In the genomic region with DNA sequence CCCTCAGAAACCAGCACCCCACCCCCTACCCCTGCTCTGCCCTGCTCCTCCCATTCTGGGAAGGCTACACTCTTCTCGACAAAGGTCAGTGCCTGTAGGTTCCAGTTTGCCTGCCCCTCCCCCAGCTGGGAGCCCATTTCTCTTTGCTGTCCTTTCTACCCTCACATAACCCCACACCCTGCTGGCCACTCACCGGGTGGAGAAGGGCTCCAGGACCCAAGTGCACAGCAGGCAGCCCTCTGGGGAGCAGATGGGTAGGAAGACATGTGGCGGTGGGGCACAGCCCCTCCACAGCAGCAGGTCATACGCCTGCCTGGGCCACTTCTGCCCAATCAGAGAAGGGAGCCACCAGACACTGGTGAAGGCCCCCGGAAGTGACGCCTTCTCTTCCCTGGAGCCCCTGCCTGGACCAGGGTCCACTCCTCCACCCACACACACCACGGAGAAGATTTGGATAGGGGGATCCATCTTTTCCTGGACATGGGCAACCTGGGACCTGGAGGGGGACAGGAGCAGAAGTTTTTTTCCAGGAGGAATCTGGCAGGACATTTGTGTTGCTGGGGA, we compare ENCODE assay signal across 10 cellular contexts. TPM values are rescaled to one million over a fixed set of nuclear protein-coding genes. Genes with fewer than 3 reads are reported as not detected.
DNase-seq lines count a peak whose midpoint lies in the region; ATAC-seq and TF ChIP-seq lines count a peak whose summit lies in the region.
"Had no signal": no experiment of that assay in that cellular context is flagged by ENCODE, and none has a peak within 500 bp of the region (broad histone marks: within the 10 kb centered on the region; RNA-seq: fewer than 3 reads in every experiment).

A gene (minus strand): TSS at position 326 of the 564 bp plus-strand sequence. CDS start 1,948 bp downstream, outside the sequence.

- H3K27ac ChIP-seq in HCT116 (ENCODE audit: low read depth, low read length) (no peak within 1 kb of the TSS), SJCRH30 (peak within 1 kb of the TSS; percentile 16; the same call in 1 of the 2 replicates)
- H3K27ac ChIP-seq: SJSA1 had no signal

- no peak for ATAC-seq in HCT116
- peak; percentile 20 for ATAC-seq in sciatic nerve
- no peak for ATAC-seq in GM21367 (IDR thresholded peaks at IDR 0.05; ENCODE audit: unreplicated experiment)
- ATAC-seq in HG02852 (IDR thresholded peaks at IDR 0.05; ENCODE audit: unreplicated experiment): no peak
- no peak for ATAC-seq in HG03196 (IDR thresholded peaks at IDR 0.05; ENCODE audit: unreplicated experiment)

- H3K9me2 ChIP-seq in HCT116 (ENCODE audit: insufficient read depth): no peaks in the 10 kb centered on the region

- CTCF ChIA-PET in HCT116 (lab: Charles Lee): no interaction called here

- TF ChIP-seq RAD21 in HCT116 (IDR thresholded peaks at IDR 0.05; ENCODE audit: low read depth): no peak

- no peak within 1 kb of the TSS for H3K4me3 ChIP-seq in HCT116 (replicated peaks in 1 of 2; ENCODE audit: low read depth in 1 of 2, low read length in 2 of 2)
- H3K4me3 ChIP-seq in SJCRH30: peak within 1 kb of the TSS; percentile 70
- peak within 1 kb of the TSS; percentile 26 for H3K4me3 ChIP-seq in iPS-18c (ENCODE audit: insufficient read depth, low read depth, low read length)
- H3K4me3 ChIP-seq: SJSA1 had no signal

- H3K79me2 ChIP-seq in HCT116 (ENCODE audit: insufficient read depth, low read length): no peaks in the 10 kb centered on the region

- POLR2A ChIA-PET in HCT116 (lab: Charles Lee): no interaction called here

- H3K36me3 ChIP-seq in HCT116 (ENCODE audit: control insufficient read depth in 1 of 2, insufficient read depth in 2 of 2, low read length in 2 of 2) (no peaks in the 10 kb centered on the region), SJCRH30 (no peaks in the 10 kb centered on the region)
- H3K36me3 ChIP-seq: SJSA1 had no signal

- no peak within 1 kb of the TSS for H2AFZ ChIP-seq in HCT116 (ENCODE audit: low read depth, low read length, poor library complexity, severe bottlenecking)

- no peak for DNase-seq in HCT116 (ENCODE audit: low read depth, low spot score)
- DNase-seq in SJCRH30: peak in 1 of 2 experiments; percentile 35
- DNase-seq in sciatic nerve (ENCODE audit: low spot score): no peak
- no peak for DNase-seq in T-helper 9 cell
- DNase-seq: amniotic stem cell had no signal

- RAD21 ChIA-PET in HCT116 (lab: Charles Lee; ENCODE audit: low non-redundant PET in 1 of 2, low total read pairs in 2 of 2, uncharacterized antibody in 2 of 2, unreplicated experiment in 2 of 2): no interaction called here

- TF ChIP-seq POLR2A in HCT116 (IDR thresholded peaks at IDR 0.05; ENCODE audit: borderline replicate concordance, extremely low read depth, insufficient read depth, insufficient read length): no peak

- no peak for TF ChIP-seq CTCF in HCT116 (IDR thresholded peaks at IDR 0.05 in 2 of 3, conservative IDR thresholded peaks at IDR 0.05 in 1 of 3; ENCODE audit: borderline replicate concordance in 1 of 3, insufficient read depth in 1 of 3, low read depth in 2 of 3, low read length in 2 of 3)

- no peak within 1 kb of the TSS for H3K9ac ChIP-seq in HCT116 (ENCODE audit: low read length)

- peaks cover 4 to 28% of the 10 kb centered on the region in 2 experiments; a peak in 3 of 4 replicates for H3K4me1 ChIP-seq in HCT116 (ENCODE audit: control insufficient read depth in 1 of 2, insufficient read depth in 2 of 2, low read length in 2 of 2)
- peaks cover 14% of the 10 kb centered on the region for H3K4me1 ChIP-seq in SJCRH30

- intact Hi-C loops in HCT116 (cut with micrococcal nuclease) (loop anchor here (10.0 kb wide), 2 partner anchors 137 to 397 kb away; no protein-coding TSS in a partner anchor), sciatic nerve (cut with DNase I) (loop anchor here (5.0 to 10.0 kb wide), 3 partner anchors 137 to 399 kb away; no protein-coding TSS in a partner anchor)

- H3K27me3 ChIP-seq in HCT116 (ENCODE audit: insufficient read depth, low read length): no peaks in the 10 kb centered on the region
- no peaks in the 10 kb centered on the region for H3K27me3 ChIP-seq in SJCRH30

- no TSS peak for BruUV-seq in HCT116 (replicated peaks; lab: Mats Ljungman, UMichigan)

- H4K20me1 ChIP-seq in HCT116 (ENCODE audit: insufficient read depth): no peaks in the 10 kb centered on the region

- H3K4me2 ChIP-seq in HCT116 (ENCODE audit: low read length): 0 out of 2 replicates have a peak within 1 kb of the TSS, but pooled peaks have one; percentile 19

- no peaks in the 10 kb centered on the region for H3K9me3 ChIP-seq in HCT116 (ENCODE audit: control insufficient read depth in 1 of 2, insufficient read depth in 1 of 2, low read depth in 1 of 2, low read length in 2 of 2)
- no peaks in the 10 kb centered on the region for H3K9me3 ChIP-seq in SJCRH30 (replicated peaks)
- H3K9me3 ChIP-seq in iPS-18c (ENCODE audit: control insufficient read depth, insufficient read depth, low read length): no peaks in the 10 kb centered on the region
- H3K9me3 ChIP-seq: SJSA1 had no signal

TF ChIP-seq in HCT116, 20 proteins besides CTCF, POLR2A, EP300 and RAD21 (continues in another document):
- TF ChIP-seq FOSL1 (IDR thresholded peaks at IDR 0.05; ENCODE audit: low read depth) (no peak), CBX3 (IDR thresholded peaks at IDR 0.05; ENCODE audit: low read depth) (no peak), EZH2phosphoT487 (IDR thresholded peaks at IDR 0.05; ENCODE audit: borderline replicate concordance) (no peak), CEBPB (IDR thresholded peaks at IDR 0.05; ENCODE audit: low read depth) (no peak), EZH2 (IDR thresholded peaks at IDR 0.05) (no peak), SRF (IDR thresholded peaks at IDR 0.05; ENCODE audit: low read depth) (no peak), JUND (IDR thresholded peaks at IDR 0.05) (no peak), TCF7L2 (IDR thresholded peaks at IDR 0.05; ENCODE audit: borderline replicate concordance, extremely low read depth, insufficient read depth, insufficient read length) (no peak), EGR1 (IDR thresholded peaks at IDR 0.05; ENCODE audit: low read depth) (no peak), SP1 (IDR thresholded peaks at IDR 0.05; ENCODE audit: low read depth) (no peak), YY1 (IDR thresholded peaks at IDR 0.05; ENCODE audit: extremely low read depth, insufficient replicate concordance, low read depth, low read length) (no peak), SIN3A (IDR thresholded peaks at IDR 0.05; ENCODE audit: low read depth) (no peak), ELF1 (IDR thresholded peaks at IDR 0.05; ENCODE audit: borderline replicate concordance, low read depth) (no peak), POLR2AphosphoS5 (IDR thresholded peaks at IDR 0.05; ENCODE audit: low read depth, low read length) (no peak)
- TF ChIP-seq, protein P1, sequence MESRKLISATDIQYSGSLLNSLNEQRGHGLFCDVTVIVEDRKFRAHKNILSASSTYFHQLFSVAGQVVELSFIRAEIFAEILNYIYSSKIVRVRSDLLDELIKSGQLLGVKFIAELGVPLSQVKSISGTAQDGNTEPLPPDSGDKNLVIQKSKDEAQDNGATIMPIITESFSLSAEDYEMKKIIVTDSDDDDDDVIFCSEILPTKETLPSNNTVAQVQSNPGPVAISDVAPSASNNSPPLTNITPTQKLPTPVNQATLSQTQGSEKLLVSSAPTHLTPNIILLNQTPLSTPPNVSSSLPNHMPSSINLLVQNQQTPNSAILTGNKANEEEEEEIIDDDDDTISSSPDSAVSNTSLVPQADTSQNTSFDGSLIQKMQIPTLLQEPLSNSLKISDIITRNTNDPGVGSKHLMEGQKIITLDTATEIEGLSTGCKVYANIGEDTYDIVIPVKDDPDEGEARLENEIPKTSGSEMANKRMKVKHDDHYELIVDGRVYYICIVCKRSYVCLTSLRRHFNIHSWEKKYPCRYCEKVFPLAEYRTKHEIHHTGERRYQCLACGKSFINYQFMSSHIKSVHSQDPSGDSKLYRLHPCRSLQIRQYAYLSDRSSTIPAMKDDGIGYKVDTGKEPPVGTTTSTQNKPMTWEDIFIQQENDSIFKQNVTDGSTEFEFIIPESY (IDR thresholded peaks at IDR 0.05; ENCODE audit: extremely low read depth, insufficient replicate concordance, low read length): no peak
- TF ChIP-seq, protein P2, sequence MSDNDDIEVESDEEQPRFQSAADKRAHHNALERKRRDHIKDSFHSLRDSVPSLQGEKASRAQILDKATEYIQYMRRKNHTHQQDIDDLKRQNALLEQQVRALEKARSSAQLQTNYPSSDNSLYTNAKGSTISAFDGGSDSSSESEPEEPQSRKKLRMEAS (IDR thresholded peaks at IDR 0.05): no peak
- TF ChIP-seq, protein P3, sequence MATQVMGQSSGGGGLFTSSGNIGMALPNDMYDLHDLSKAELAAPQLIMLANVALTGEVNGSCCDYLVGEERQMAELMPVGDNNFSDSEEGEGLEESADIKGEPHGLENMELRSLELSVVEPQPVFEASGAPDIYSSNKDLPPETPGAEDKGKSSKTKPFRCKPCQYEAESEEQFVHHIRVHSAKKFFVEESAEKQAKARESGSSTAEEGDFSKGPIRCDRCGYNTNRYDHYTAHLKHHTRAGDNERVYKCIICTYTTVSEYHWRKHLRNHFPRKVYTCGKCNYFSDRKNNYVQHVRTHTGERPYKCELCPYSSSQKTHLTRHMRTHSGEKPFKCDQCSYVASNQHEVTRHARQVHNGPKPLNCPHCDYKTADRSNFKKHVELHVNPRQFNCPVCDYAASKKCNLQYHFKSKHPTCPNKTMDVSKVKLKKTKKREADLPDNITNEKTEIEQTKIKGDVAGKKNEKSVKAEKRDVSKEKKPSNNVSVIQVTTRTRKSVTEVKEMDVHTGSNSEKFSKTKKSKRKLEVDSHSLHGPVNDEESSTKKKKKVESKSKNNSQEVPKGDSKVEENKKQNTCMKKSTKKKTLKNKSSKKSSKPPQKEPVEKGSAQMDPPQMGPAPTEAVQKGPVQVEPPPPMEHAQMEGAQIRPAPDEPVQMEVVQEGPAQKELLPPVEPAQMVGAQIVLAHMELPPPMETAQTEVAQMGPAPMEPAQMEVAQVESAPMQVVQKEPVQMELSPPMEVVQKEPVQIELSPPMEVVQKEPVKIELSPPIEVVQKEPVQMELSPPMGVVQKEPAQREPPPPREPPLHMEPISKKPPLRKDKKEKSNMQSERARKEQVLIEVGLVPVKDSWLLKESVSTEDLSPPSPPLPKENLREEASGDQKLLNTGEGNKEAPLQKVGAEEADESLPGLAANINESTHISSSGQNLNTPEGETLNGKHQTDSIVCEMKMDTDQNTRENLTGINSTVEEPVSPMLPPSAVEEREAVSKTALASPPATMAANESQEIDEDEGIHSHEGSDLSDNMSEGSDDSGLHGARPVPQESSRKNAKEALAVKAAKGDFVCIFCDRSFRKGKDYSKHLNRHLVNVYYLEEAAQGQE (IDR thresholded peaks at IDR 0.05; ENCODE audit: low read depth): no peak
- TF ChIP-seq, protein P4, sequence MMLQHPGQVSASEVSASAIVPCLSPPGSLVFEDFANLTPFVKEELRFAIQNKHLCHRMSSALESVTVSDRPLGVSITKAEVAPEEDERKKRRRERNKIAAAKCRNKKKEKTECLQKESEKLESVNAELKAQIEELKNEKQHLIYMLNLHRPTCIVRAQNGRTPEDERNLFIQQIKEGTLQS (IDR thresholded peaks at IDR 0.05): no peak

RNA-seq across cellular contexts. Expression of the gene that starts here (rescaled TPM):
- total RNA-seq in HCT116 (2021; ENCODE audit: unreplicated experiment): not detected
- polyA plus RNA-seq in HCT116 (2012): 0.15 and 0.25 TPM in 2 replicates
- total RNA-seq in SJCRH30 (2014; rRNA removed; shearing (Covaris generic)): 0.61 and 1.2 TPM in 2 replicates
- 1.2 TPM for total RNA-seq in sciatic nerve
- total RNA-seq: SJSA1 had no signal

Comparison
In these comparisons a context has a peak if more than half of its experiments do, and no peak if none do; other contexts are left out.
1. H3K4me3 ChIP-seq: peak in SJCRH30 (single experiment) and iPS-18c (single experiment); none in HCT116 (0 of 2).